8 cellular contexts compared by ENCODE assay signal in the genomic region with DNA sequence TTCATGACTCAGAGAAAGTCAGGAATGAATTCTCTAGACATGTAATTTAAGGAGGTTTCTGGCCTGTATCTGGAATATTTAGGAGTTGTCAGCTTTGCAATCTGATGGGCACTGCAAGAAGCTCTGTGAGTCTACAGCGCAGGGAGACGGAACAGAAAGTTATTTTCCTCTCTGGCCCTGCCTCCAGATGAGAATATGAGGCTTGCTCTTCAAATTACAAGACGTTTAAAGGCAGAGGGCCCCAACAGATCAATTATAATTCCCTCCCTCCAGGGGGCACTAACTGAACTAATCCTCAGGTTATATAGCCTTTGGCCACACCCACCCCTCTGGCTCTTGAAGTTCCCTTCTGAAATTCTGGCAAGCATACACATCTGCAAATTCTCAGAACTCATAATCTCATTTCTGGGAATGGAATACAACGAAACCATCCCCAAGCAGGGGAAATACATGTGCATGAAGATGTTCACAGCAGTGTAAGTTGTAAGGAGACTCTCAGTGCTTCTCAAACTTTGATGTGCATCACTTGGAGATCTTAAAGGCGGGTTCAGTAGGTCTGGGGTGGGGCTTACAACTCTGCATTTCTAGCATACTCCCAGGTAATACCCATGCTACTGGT.
A peak's percentile ranks its signal among the peaks of the same experiment; 100 is the strongest.
DNase-seq lines count a peak whose midpoint lies in the region; ATAC-seq lines count a peak whose summit lies in the region.

No MANE protein-coding gene starts in this region.

- H3K4me3 Mint-ChIP-seq in immature natural killer cell, result no peak overlapping the region

- no peaks in the 10 kb centered on the region for H3K4me1 Mint-ChIP-seq in immature natural killer cell

- no peaks in the 10 kb centered on the region for H3K9me3 Mint-ChIP-seq in immature natural killer cell

- H3K27ac Mint-ChIP-seq in immature natural killer cell, result no peak overlapping the region

- H3K27me3 Mint-ChIP-seq in immature natural killer cell (ENCODE audit: low read depth in 3 of 3), result peaks cover 3 to 4% (median 3%) of the 10 kb centered on the region in 3 donors

- no peaks in the 10 kb centered on the region for H3K36me3 Mint-ChIP-seq in immature natural killer cell

- peak; percentile 22 for DNase-seq in AG08396 (ENCODE audit: low spot score)
- DNase-seq in RPMI7951 (ENCODE audit: low read depth), result peak; percentile 53
- DNase-seq in activated naive CD4-positive, alpha-beta T cell treated with anti-CD3 and anti-CD28 coated beads, Interleukin-2, amount 50 U/mL, for 16 hours, result peak; percentile 52
- DNase-seq in immature natural killer cell, result peak; percentile 22 to 46 (median 28)
- peak; percentile 36 for DNase-seq in stimulated activated CD8-positive, alpha-beta memory T cell treated with anti-CD3 and anti-CD28 coated beads, Interleukin-4, amount 100 ng/mL, for 24 hours (ENCODE audit: low read depth)
- DNase-seq in NCI-H2081 treated with DMSO at 0.1 percent for 48 hours (lab: John Stamatoyannopoulos, UW), result no peak

- ATAC-seq in GM18861 (IDR thresholded peaks at IDR 0.05; ENCODE audit: unreplicated experiment) (peak; percentile 78), HG03095 (IDR thresholded peaks at IDR 0.05; ENCODE audit: unreplicated experiment) (peak; percentile 63)
